ENCODE assay signal across 19 cellular contexts in genomic region chr6:150568560-150568959, GRCh38.
"Had no signal": no experiment of that assay in that cellular context is flagged by ENCODE, and none has a peak within 500 bp of the region (broad histone marks: within the 10 kb centered on the region; RNA-seq: fewer than 3 reads in every experiment).

No MANE protein-coding gene starts in this region.

- FAIRE-seq: HTR-8/SVneo, RCC 7860 had no signal

- H3K4me3 ChIP-seq: MG63, SJSA1, SK-N-MC had no signal

- DNase-seq: Karpas-422, KG1, NCI-H1092, NCI-H1105 treated with DMSO at 0.1 percent for 48 hours, NCI-H1417 treated with DMSO at 0.1 percent for 48 hours, NCI-H187, NCI-H2029, NCI-H2081 treated with DMSO at 0.1 percent for 48 hours, NCI-H446, NCI-H510A, NCI-H69, RPMI8226, SIG-M5 had no signal

- H3K36me3 ChIP-seq: MG63, SJSA1 had no signal

- H3K27ac ChIP-seq: HL-60, SJSA1, SK-N-MC had no signal

- H3K4me1 ChIP-seq: SJSA1 had no signal

- H3K9me3 ChIP-seq: MG63, SJSA1 had no signal

- H3K27me3 ChIP-seq: MG63, SJSA1 had no signal
